In genomic region chr12:1362143-1362542, GRCh38 we compare ENCODE assay signal across 20 cellular contexts.
"Had no signal": no experiment of that assay in that cellular context is flagged by ENCODE, and none has a peak within 500 bp of the region (broad histone marks: within the 10 kb centered on the region; RNA-seq: fewer than 3 reads in every experiment).

No MANE protein-coding gene starts in this region.

- H2AFZ ChIP-seq: neural progenitor cell had no signal

- H3K4me2 ChIP-seq: neural progenitor cell had no signal

- H3K4me1 ChIP-seq: left lung, testis, upper lobe of right lung, vagina had no signal

- H3K9me3 Mint-ChIP-seq: natural killer cell treated with Interleukin-12 subunit alpha and Interleukin-12 subunit beta and Interleukin-15 and Interleukin-18, amount 100 ng/mL, for 72 hours; neural progenitor cell; stimulated activated effector memory CD8-positive, alpha-beta T cell treated with anti-CD3 and anti-CD28 coated beads, Interleukin-12 subunit alpha, Interleukin-12 subunit beta, amount 100 ng/mL, for 72 hours; stimulated activated naive CD8-positive, alpha-beta T cell treated with anti-CD3 and anti-CD28 coated beads, Interleukin-15, Interleukin-2, amounts not matched to agents 100 ng/mL and 50 ng/mL, for 24 hours had no signal

- ATAC-seq: esophagus mucosa; left lung; natural killer cell treated with Interleukin-12 subunit alpha and Interleukin-12 subunit beta and Interleukin-15 and Interleukin-18, amount 100 ng/mL, for 72 hours; right lobe of liver; stimulated activated effector memory CD8-positive, alpha-beta T cell treated with anti-CD3 and anti-CD28 coated beads, Interleukin-12 subunit alpha, Interleukin-12 subunit beta, amount 100 ng/mL, for 72 hours; upper lobe of right lung had no signal

- H3K27ac ChIP-seq: left lung, neural progenitor cell, ovary, right lobe of liver, testis, tibial nerve, upper lobe of right lung, vagina had no signal

- H3K36me3 Mint-ChIP-seq: natural killer cell treated with Interleukin-12 subunit alpha and Interleukin-12 subunit beta and Interleukin-15 and Interleukin-18, amount 100 ng/mL, for 72 hours; neural progenitor cell; stimulated activated effector memory CD8-positive, alpha-beta T cell treated with anti-CD3 and anti-CD28 coated beads, Interleukin-12 subunit alpha, Interleukin-12 subunit beta, amount 100 ng/mL, for 72 hours had no signal

- H3K27me3 Mint-ChIP-seq: natural killer cell treated with Interleukin-12 subunit alpha and Interleukin-12 subunit beta and Interleukin-15 and Interleukin-18, amount 100 ng/mL, for 72 hours; stimulated activated naive CD8-positive, alpha-beta T cell treated with anti-CD3 and anti-CD28 coated beads, Interleukin-15, Interleukin-2, amounts not matched to agents 100 ng/mL and 50 ng/mL, for 24 hours had no signal

- H3K27ac Mint-ChIP-seq: natural killer cell treated with Interleukin-12 subunit alpha and Interleukin-12 subunit beta and Interleukin-15 and Interleukin-18, amount 100 ng/mL, for 72 hours; neural progenitor cell; stimulated activated effector memory CD8-positive, alpha-beta T cell treated with anti-CD3 and anti-CD28 coated beads, Interleukin-12 subunit alpha, Interleukin-12 subunit beta, amount 100 ng/mL, for 72 hours; stimulated activated naive CD8-positive, alpha-beta T cell treated with anti-CD3 and anti-CD28 coated beads, Interleukin-15, Interleukin-2, amounts not matched to agents 100 ng/mL and 50 ng/mL, for 24 hours had no signal

- H3K9ac ChIP-seq: neural progenitor cell had no signal

- H3K4me3 ChIP-seq: left lung, lung, neural progenitor cell, ovary, right lobe of liver, testis, tibial nerve, upper lobe of right lung, vagina had no signal

- H3K27me3 ChIP-seq: left lung, neural progenitor cell, ovary, right lobe of liver, testis, tibial nerve, upper lobe of right lung, vagina had no signal

- H3K36me3 ChIP-seq: left lung, ovary, right lobe of liver, tibial nerve, upper lobe of right lung, vagina had no signal

- H3K9me3 ChIP-seq: left lung, ovary, right lobe of liver, testis, tibial nerve, upper lobe of right lung, vagina had no signal

- H3K4me1 Mint-ChIP-seq: stimulated activated effector memory CD8-positive, alpha-beta T cell treated with anti-CD3 and anti-CD28 coated beads, Interleukin-12 subunit alpha, Interleukin-12 subunit beta, amount 100 ng/mL, for 72 hours had no signal

- DNase-seq: effector memory CD4-positive, alpha-beta T cell; islet precursor cell; left lung; mesenchymal stem cell; midbrain; nucleus accumbens; ovary; right lobe of liver; stimulated activated CD4-positive, alpha-beta T cell treated with anti-CD3 and anti-CD28 coated beads, Interleukin-4, amount 100 ng/mL, for 1 hour; stimulated activated CD8-positive, alpha-beta memory T cell treated with anti-CD3 and anti-CD28 coated beads, Interleukin-4, amount 100 ng/mL, for 48 hours; testis; upper lobe of right lung had no signal

- H3K4me3 Mint-ChIP-seq: natural killer cell treated with Interleukin-12 subunit alpha and Interleukin-12 subunit beta and Interleukin-15 and Interleukin-18, amount 100 ng/mL, for 72 hours; neural progenitor cell; stimulated activated effector memory CD8-positive, alpha-beta T cell treated with anti-CD3 and anti-CD28 coated beads, Interleukin-12 subunit alpha, Interleukin-12 subunit beta, amount 100 ng/mL, for 72 hours; stimulated activated naive CD8-positive, alpha-beta T cell treated with anti-CD3 and anti-CD28 coated beads, Interleukin-15, Interleukin-2, amounts not matched to agents 100 ng/mL and 50 ng/mL, for 24 hours had no signal
